Comparison of ENCODE assay signal across 17 cellular contexts in the genomic region with DNA sequence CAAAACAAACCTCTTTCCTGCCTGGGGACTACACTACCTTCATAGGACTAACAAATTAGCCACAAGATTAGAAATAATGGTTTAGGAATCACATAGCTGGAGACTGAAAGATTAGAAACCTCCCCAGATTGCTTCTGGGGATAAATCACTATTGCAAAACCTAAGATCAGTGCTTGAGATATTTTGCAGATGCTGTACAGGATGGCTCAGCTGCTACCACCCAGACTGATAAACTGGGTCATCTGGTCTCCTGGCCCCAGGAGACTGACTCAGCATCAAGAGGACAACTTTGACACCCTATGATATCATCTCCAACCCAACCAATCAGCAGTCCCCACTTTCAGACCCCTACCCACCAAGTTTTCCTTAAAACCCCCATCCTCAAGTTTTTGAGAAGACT.
DNase-seq lines count a peak whose midpoint lies in the region; ATAC-seq and TF ChIP-seq lines count a peak whose summit lies in the region.
"Had no signal": no experiment of that assay in that cellular context is flagged by ENCODE, and none has a peak within 500 bp of the region (broad histone marks: within the 10 kb centered on the region; RNA-seq: fewer than 3 reads in every experiment).

No MANE protein-coding gene starts in this region.

- intact Hi-C loops in right cardiac atrium (cut with DNase I) = no loop called here

- TF ChIP-seq CTCF in gastroesophageal sphincter (IDR thresholded peaks at IDR 0.05) (no peak), upper lobe of left lung (IDR thresholded peaks at IDR 0.05) (no peak)

- TF ChIP-seq EP300 in gastroesophageal sphincter (IDR thresholded peaks at IDR 0.05) (no peak), upper lobe of left lung (IDR thresholded peaks at IDR 0.05) (no peak)

- ATAC-seq in gastroesophageal sphincter (peak; percentile 51), right cardiac atrium (no peak), upper lobe of left lung (ENCODE audit: low FRiP score in 2 of 2) (no peak), GM21526 (IDR thresholded peaks at IDR 0.05; ENCODE audit: low FRiP score, unreplicated experiment) (no peak), HG03108 (IDR thresholded peaks at IDR 0.05; ENCODE audit: unreplicated experiment) (no peak)
- ATAC-seq: HCT116, HepG2 had no signal

- H3K4me3 ChIP-seq in gastroesophageal sphincter = no peak overlapping the region
- no peak overlapping the region for H3K4me3 ChIP-seq in right cardiac atrium (ENCODE audit: low read length)
- no peak overlapping the region for H3K4me3 ChIP-seq in upper lobe of left lung

- H3K4me1 ChIP-seq in gastroesophageal sphincter (no peaks in the 10 kb centered on the region), right cardiac atrium (ENCODE audit: control insufficient read depth, insufficient read depth, low read length) (peaks cover 3% of the 10 kb centered on the region), upper lobe of left lung (no peaks in the 10 kb centered on the region)

- H3K36me3 ChIP-seq in gastroesophageal sphincter = peaks cover 0 to 6% of the 10 kb centered on the region in 2 donors
- H3K36me3 ChIP-seq in upper lobe of left lung = no peaks in the 10 kb centered on the region

- TF ChIP-seq POLR2A in gastroesophageal sphincter (IDR thresholded peaks at IDR 0.05) (no peak), upper lobe of left lung (IDR thresholded peaks at IDR 0.05) (no peak)

- DNase-seq in NCI-H69 (lab: John Stamatoyannopoulos, UW) (peak; percentile 3), amniotic epithelial cell (ENCODE audit: low read depth) (peak; percentile 48), right cardiac atrium (no peak), upper lobe of left lung (no peak)
- DNase-seq: ACHN; CD4-positive, alpha-beta T cell; DMS79 treated with DMSO at 0.1 percent for 48 hours; GF-D8; GOT3; H7; HFFc6 had no signal

- no peaks in the 10 kb centered on the region for H3K9me3 ChIP-seq in gastroesophageal sphincter
- H3K9me3 ChIP-seq in right cardiac atrium (ENCODE audit: control insufficient read depth, low read length) = no peaks in the 10 kb centered on the region
- H3K9me3 ChIP-seq in upper lobe of left lung = no peaks in the 10 kb centered on the region

- H3K27me3 ChIP-seq in gastroesophageal sphincter (no peaks in the 10 kb centered on the region), right cardiac atrium (ENCODE audit: control insufficient read depth, insufficient read depth) (no peaks in the 10 kb centered on the region), upper lobe of left lung (no peaks in the 10 kb centered on the region)

- H3K27ac ChIP-seq in gastroesophageal sphincter = no peak overlapping the region
- no peak overlapping the region for H3K27ac ChIP-seq in right cardiac atrium (ENCODE audit: low read length)
- H3K27ac ChIP-seq in upper lobe of left lung = no peak overlapping the region
- H3K27ac ChIP-seq: C4-2B had no signal

Comparison
In these comparisons a context has a peak if more than half of its experiments do, and no peak if none do; other contexts are left out.
1. DNase-seq: peak in NCI-H69 (single experiment) and amniotic epithelial cell (single experiment); none in right cardiac atrium (0 of 3) and upper lobe of left lung (0 of 2).